In the genomic region with DNA sequence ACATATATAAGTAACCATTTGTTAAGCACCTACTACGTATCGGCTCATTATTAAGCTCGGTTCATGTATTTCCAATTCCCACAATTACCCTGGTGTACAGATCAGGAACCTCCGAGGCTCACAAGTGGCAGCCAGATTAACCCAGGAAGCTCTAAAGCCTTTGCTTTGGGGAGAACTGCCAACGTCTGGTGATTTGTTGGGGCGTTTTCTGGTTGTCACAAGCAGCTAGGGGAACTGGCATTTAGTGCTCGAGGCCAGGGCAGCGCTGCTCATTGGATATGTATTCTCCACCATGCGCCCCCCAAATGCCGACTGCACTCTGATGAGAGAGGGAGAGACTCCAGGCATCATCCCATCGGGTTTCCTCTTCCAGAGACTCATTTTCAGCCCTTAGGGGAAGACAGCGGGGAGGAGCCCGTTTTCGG, we compare ENCODE assay signal across 8 cellular contexts. TPM values are rescaled to one million over a fixed set of nuclear protein-coding genes. Genes with fewer than 3 reads are reported as not detected.
DNase-seq lines count a peak whose midpoint lies in the region; ATAC-seq and TF ChIP-seq lines count a peak whose summit lies in the region.

No MANE protein-coding gene starts in this region.

- no peaks in the 10 kb centered on the region for H3K9me3 ChIP-seq in CD4-positive, CD25-positive, alpha-beta regulatory T cell (ENCODE audit: control insufficient read depth in 2 of 2, low read length in 2 of 2)
- H3K9me3 ChIP-seq in left ventricle myocardium inferior (replicated peaks) (no peaks in the 10 kb centered on the region), prostate gland (no peaks in the 10 kb centered on the region)

- peak in 1 of 3 donors; percentile 71 for DNase-seq in CD4-positive, CD25-positive, alpha-beta regulatory T cell
- DNase-seq in NCI-H82 treated with DMSO at 0.1 percent for 48 hours (lab: John Stamatoyannopoulos, UW; ENCODE audit: unreplicated experiment) (peak; percentile 21), left ventricle myocardium inferior (no peak), prostate gland (ENCODE audit: low spot score) (peak; percentile 16), posterior vena cava (ENCODE audit: low spot score) (no peak)

- peaks cover 4% of the 10 kb centered on the region for H3K36me3 ChIP-seq in CD4-positive, CD25-positive, alpha-beta regulatory T cell (ENCODE audit: control insufficient read depth, insufficient read depth, low read length)
- H3K36me3 ChIP-seq in left ventricle myocardium inferior: peaks cover 12% of the 10 kb centered on the region
- no peaks in the 10 kb centered on the region for H3K36me3 ChIP-seq in prostate gland

- H3K9me3 Mint-ChIP-seq in CD4-positive, CD25-positive, alpha-beta regulatory T cell: no peaks in the 10 kb centered on the region

- H3K4me3 ChIP-seq in CD4-positive, CD25-positive, alpha-beta regulatory T cell (ENCODE audit: low read depth, low read length): peak overlapping the region; percentile 90
- peak overlapping the region; percentile 84 for H3K4me3 ChIP-seq in left ventricle myocardium inferior
- peak overlapping the region; percentile 86 to 91 for H3K4me3 ChIP-seq in prostate gland

- H3K27ac ChIP-seq in CD4-positive, CD25-positive, alpha-beta regulatory T cell (ENCODE audit: insufficient read depth, low read length, poor library complexity, severe bottlenecking): peak overlapping the region; percentile 92
- peak overlapping the region; percentile 74 for H3K27ac ChIP-seq in angular gyrus (ENCODE audit: low read depth, low read length)
- H3K27ac ChIP-seq in left ventricle myocardium inferior (replicated peaks): peak overlapping the region; percentile 92
- peak overlapping the region; percentile 80 to 86 for H3K27ac ChIP-seq in prostate gland

- ATAC-seq in CD4-positive, CD25-positive, alpha-beta regulatory T cell (ENCODE audit: low read depth in 2 of 2): peak; percentile 0 to 5
- ATAC-seq in GM19043 (IDR thresholded peaks at IDR 0.05; ENCODE audit: low read depth, unreplicated experiment): peak; percentile 32
- ATAC-seq in HG03108 (IDR thresholded peaks at IDR 0.05; ENCODE audit: unreplicated experiment): peak; percentile 18

- H3K27me3 Mint-ChIP-seq in CD4-positive, CD25-positive, alpha-beta regulatory T cell: peaks cover 5% of the 10 kb centered on the region

- H3K4me1 ChIP-seq in CD4-positive, CD25-positive, alpha-beta regulatory T cell (ENCODE audit: control insufficient read depth, insufficient read depth, low read length, poor library complexity, severe bottlenecking): peaks cover 8% of the 10 kb centered on the region
- H3K4me1 ChIP-seq in left ventricle myocardium inferior: peaks cover 25% of the 10 kb centered on the region
- H3K4me1 ChIP-seq in prostate gland (replicated peaks): no peaks in the 10 kb centered on the region

- H3K36me3 Mint-ChIP-seq in CD4-positive, CD25-positive, alpha-beta regulatory T cell: peaks cover 8% of the 10 kb centered on the region

- intact Hi-C loops in left ventricle myocardium inferior (cut with micrococcal nuclease): no loop called here
- intact Hi-C loops in prostate gland (cut with DNase I): loop anchor here (2.0 to 10.0 kb wide), 2 partner anchors 24 to 1262 kb away; a partner anchor contains a TSS
- intact Hi-C loops in posterior vena cava (cut with DNase I): no loop called here

- no peak for TF ChIP-seq POLR2A in prostate gland (IDR thresholded peaks at IDR 0.05)

- TF ChIP-seq CTCF in left ventricle myocardium inferior (IDR thresholded peaks at IDR 0.05; ENCODE audit: borderline replicate concordance) (peak; percentile 31), prostate gland (IDR thresholded peaks at IDR 0.05) (peak in 2 of 4 experiments; percentile 24 to 48)

- peak overlapping the region; percentile 85 to 96 (median 93) for H3K27ac Mint-ChIP-seq in CD4-positive, CD25-positive, alpha-beta regulatory T cell

- peak overlapping the region; percentile 92 to 98 (median 94) for H3K4me3 Mint-ChIP-seq in CD4-positive, CD25-positive, alpha-beta regulatory T cell

- no peaks in the 10 kb centered on the region for H3K27me3 ChIP-seq in CD4-positive, CD25-positive, alpha-beta regulatory T cell (ENCODE audit: control insufficient read depth, insufficient read depth, low read length)
- H3K27me3 ChIP-seq in left ventricle myocardium inferior (ENCODE audit: low read depth) (no peaks in the 10 kb centered on the region), prostate gland (replicated peaks; ENCODE audit: insufficient read depth) (no peaks in the 10 kb centered on the region)

- H3K4me1 Mint-ChIP-seq in CD4-positive, CD25-positive, alpha-beta regulatory T cell: peaks cover 10 to 40% (median 16%) of the 10 kb centered on the region in 4 donors

- under 1% methylated on average over 14 of the region's 14 CpGs for WGBS in prostate gland

RNA-seq across cellular contexts. Expression of a gene that starts 0.5 kb away (rescaled TPM):
- 15.4 TPM for total RNA-seq in CD4-positive, CD25-positive, alpha-beta regulatory T cell
- 10 to 100 TPM; 10.6 to 12.8 (median 11.4) TPM for polyA plus RNA-seq in CD4-positive, CD25-positive, alpha-beta regulatory T cell
- 4.0 TPM for total RNA-seq in left ventricle myocardium inferior
- 10 to 100 TPM; 11.8 to 13.3 TPM for total RNA-seq in prostate gland
- 1 to 10 TPM; 6.5 TPM for total RNA-seq in posterior vena cava

RNA-seq across cellular contexts. Expression of a gene that starts 23.9 kb away (rescaled TPM):
- 26.1 TPM for total RNA-seq in CD4-positive, CD25-positive, alpha-beta regulatory T cell
- polyA plus RNA-seq in CD4-positive, CD25-positive, alpha-beta regulatory T cell: 10 to 100 TPM; 25.1 to 30.6 (median 25.8) TPM
- total RNA-seq in left ventricle myocardium inferior (28.5 TPM), prostate gland (10 to 100 TPM; 26.2 to 42.1 TPM), posterior vena cava (10 to 100 TPM; 34.4 to 43.7 TPM)

Comparison
In these comparisons a context has a peak if more than half of its experiments do, and no peak if none do; other contexts are left out.
1. DNase-seq: peak in NCI-H82 treated with DMSO at 0.1 percent for 48 hours (single experiment) and prostate gland (single experiment); none in left ventricle myocardium inferior (single experiment) and posterior vena cava (single experiment).
2. Peak in every context shown above with its lines, with median percentiles within 50 percentile points of each other: ATAC-seq, H3K27ac ChIP-seq and H3K4me3 ChIP-seq.